21 cellular contexts compared by ENCODE assay signal in genomic region chr11:34331736-34332135, GRCh38. TPM values are rescaled to one million over a fixed set of nuclear protein-coding genes. Genes with fewer than 3 reads are reported as not detected.
DNase-seq lines count a peak whose midpoint lies in the region; ATAC-seq, FAIRE-seq and TF ChIP-seq lines count a peak whose summit lies in the region.
"Had no signal": no experiment of that assay in that cellular context is flagged by ENCODE, and none has a peak within 500 bp of the region (broad histone marks: within the 10 kb centered on the region; RNA-seq: fewer than 3 reads in every experiment).

No MANE protein-coding gene starts in this region.

- 68% methylated on average over 3 of the region's 3 CpGs for WGBS in hepatocyte (ENCODE audit: low lambda C conversion rate, missing lambda C conversion rate)

- H3K36me3 ChIP-seq in hepatocyte (replicated peaks; ENCODE audit: insufficient read depth, low read depth), result no peaks in the 10 kb centered on the region
- no peaks in the 10 kb centered on the region for H3K36me3 ChIP-seq in CD8-positive, alpha-beta memory T cell (ENCODE audit: insufficient read depth, low read length)
- H3K36me3 ChIP-seq: cardiac muscle cell, HAP-1, lower lobe of right lung, suprapubic skin had no signal

- H3K79me2 ChIP-seq in hepatocyte, result peaks cover 71% of the 10 kb centered on the region

- POLR2A ChIA-PET in CD8-positive, alpha-beta memory T cell (lab: Charles Lee), result no interaction called here

- FAIRE-seq in RCC 7860 (lab: Jason Lieb, UNC), result peak; percentile 25

- peaks cover 36% of the 10 kb centered on the region for H3K4me1 ChIP-seq in hepatocyte (ENCODE audit: insufficient read depth)
- H3K4me1 ChIP-seq in CD8-positive, alpha-beta memory T cell (ENCODE audit: insufficient read depth, low read length), result no peaks in the 10 kb centered on the region
- H3K4me1 ChIP-seq: HAP-1 had no signal

- H3K27ac Mint-ChIP-seq in CD8-positive, alpha-beta memory T cell, result no peak overlapping the region
- H3K27ac Mint-ChIP-seq: CD14-positive monocyte had no signal

- TF ChIP-seq CTCF in 22Rv1 (IDR thresholded peaks at IDR 0.05) (no peak), hepatocyte (IDR thresholded peaks at IDR 0.05; ENCODE audit: poor library complexity) (no peak)

- H3K4me3 ChIP-seq in hepatocyte, result no peak overlapping the region
- H3K4me3 ChIP-seq in CD8-positive, alpha-beta memory T cell (ENCODE audit: low read length), result no peak overlapping the region
- H3K4me3 ChIP-seq: cardiac muscle cell, dorsolateral prefrontal cortex, HAP-1, lower lobe of right lung, suprapubic skin had no signal

- H3K27me3 ChIP-seq in hepatocyte, result no peaks in the 10 kb centered on the region
- no peaks in the 10 kb centered on the region for H3K27me3 ChIP-seq in CD8-positive, alpha-beta memory T cell (ENCODE audit: insufficient read depth, low read length, poor library complexity, severe bottlenecking)
- H3K27me3 ChIP-seq: cardiac muscle cell, dorsolateral prefrontal cortex, suprapubic skin had no signal

- peak overlapping the region; percentile 29 for H3K27ac ChIP-seq in 22Rv1
- H3K27ac ChIP-seq in hepatocyte, result peak overlapping the region; percentile 58
- no peak overlapping the region for H3K27ac ChIP-seq in CD8-positive, alpha-beta memory T cell (ENCODE audit: low read depth, low read length)
- H3K27ac ChIP-seq: cardiac muscle cell, dorsolateral prefrontal cortex, lower lobe of right lung, suprapubic skin had no signal

- H3K4me3 Mint-ChIP-seq in CD8-positive, alpha-beta memory T cell, result no peak overlapping the region

- H3K9me3 Mint-ChIP-seq in CD8-positive, alpha-beta memory T cell, result no peaks in the 10 kb centered on the region

- DNase-seq in ELR (ENCODE audit: low read depth) (peak; percentile 67), RCC 7860 (ENCODE audit: low spot score) (peak; percentile 53), hepatocyte (ENCODE audit: low spot score) (peak; percentile 48), NCI-H128 (lab: John Stamatoyannopoulos, UW; ENCODE audit: unreplicated experiment) (no peak)
- DNase-seq in CD8-positive, alpha-beta memory T cell, result no peak
- no peak for DNase-seq in stimulated activated CD4-positive, alpha-beta T cell treated with anti-CD3 and anti-CD28 coated beads, Interleukin-4, amount 100 ng/mL, for 1 hour
- DNase-seq: activated gamma-delta T cell treated with Interleukin-2 at 50 U/mL for 16 hours, DND-41, dorsolateral prefrontal cortex, lower lobe of right lung, NCI-H2171 treated with DMSO at 0.1 percent for 48 hours, NCI-H526, retina, SIG-M5, T-helper 2 cell had no signal

- ATAC-seq in GM19455 (IDR thresholded peaks at IDR 0.05; ENCODE audit: unreplicated experiment), result no peak

- peak overlapping the region; percentile 31 for H3K4me2 ChIP-seq in hepatocyte

- H3K27me3 Mint-ChIP-seq in CD8-positive, alpha-beta memory T cell, result peaks cover 6 to 15% of the 10 kb centered on the region in 2 donors

- H3K9me3 ChIP-seq in hepatocyte (ENCODE audit: low read depth), result no peaks in the 10 kb centered on the region
- no peaks in the 10 kb centered on the region for H3K9me3 ChIP-seq in CD8-positive, alpha-beta memory T cell (ENCODE audit: low read length)
- H3K9me3 ChIP-seq: HAP-1, lower lobe of right lung, suprapubic skin had no signal

- no peaks in the 10 kb centered on the region for H3K9me2 ChIP-seq in hepatocyte (replicated peaks; ENCODE audit: insufficient read depth)

- no peak overlapping the region for H2AFZ ChIP-seq in hepatocyte

- H3K36me3 Mint-ChIP-seq in CD8-positive, alpha-beta memory T cell, result no peaks in the 10 kb centered on the region
- H3K36me3 Mint-ChIP-seq: CD14-positive monocyte had no signal

- peaks cover 0 to 5% (median 0%) of the 10 kb centered on the region in 3 donors for H3K4me1 Mint-ChIP-seq in CD8-positive, alpha-beta memory T cell

- CTCF ChIA-PET in CD8-positive, alpha-beta memory T cell (lab: Charles Lee), result interaction anchor here (1.3 kb wide), 1 partner anchor 10 kb away, joined by 3 read pairs; no protein-coding TSS in a partner anchor

- peaks cover 35% of the 10 kb centered on the region for H4K20me1 ChIP-seq in hepatocyte (ENCODE audit: insufficient read depth, poor library complexity, severe bottlenecking)

RNA-seq across cellular contexts. Expression of gene ABTB2, which starts 26.1 kb away (rescaled TPM):
- total RNA-seq in hepatocyte, result 8.8 and 12.4 TPM in 2 replicates
- polyA plus RNA-seq in hepatocyte, result 14.3 and 16.5 TPM in 2 replicates
- 1 to 10 TPM; 5.4 to 5.5 TPM for total RNA-seq in CD8-positive, alpha-beta memory T cell
- 0.05 TPM for polyA plus RNA-seq in CD8-positive, alpha-beta memory T cell

Comparison
In these comparisons a context has a peak if more than half of its experiments do, and no peak if none do; other contexts are left out.
1. DNase-seq: peak in ELR (single experiment), RCC 7860 (single experiment) and hepatocyte (single experiment); none in NCI-H128 (single experiment), CD8-positive, alpha-beta memory T cell (0 of 5) and stimulated activated CD4-positive, alpha-beta T cell treated with anti-CD3 and anti-CD28 coated beads, Interleukin-4, amount 100 ng/mL, for 1 hour (single experiment).